9 cellular contexts compared by ENCODE assay signal in genomic region chr21:41411449-41412089, GRCh38. TPM values are rescaled to one million over a fixed set of nuclear protein-coding genes. Genes with fewer than 3 reads are reported as not detected.
DNase-seq lines count a peak whose midpoint lies in the region; ATAC-seq, FAIRE-seq and TF ChIP-seq lines count a peak whose summit lies in the region.
"Had no signal": no experiment of that assay in that cellular context is flagged by ENCODE, and none has a peak within 500 bp of the region (broad histone marks: within the 10 kb centered on the region; RNA-seq: fewer than 3 reads in every experiment).

No MANE protein-coding gene starts in this region.

- H3K27ac ChIP-seq in kidney (ENCODE audit: low read depth in 2 of 2, low read length in 2 of 2), result no peak overlapping the region
- H3K27ac ChIP-seq in neuronal stem cell (replicated peaks; ENCODE audit: low read length), result no peak overlapping the region

- H2BK12ac ChIP-seq in neuronal stem cell (ENCODE audit: low read length), result no peak overlapping the region

- no peak overlapping the region for H3K4ac ChIP-seq in neuronal stem cell (ENCODE audit: low read length)

- FAIRE-seq in GM19239 (lab: Jason Lieb, UNC) (peak; percentile 47), kidney (lab: Jason Lieb, UNC) (no peak)
- FAIRE-seq: colon had no signal

- no peaks in the 10 kb centered on the region for H3K27me3 ChIP-seq in neuronal stem cell (ENCODE audit: control insufficient read depth in 3 of 3, insufficient read depth in 3 of 3, low read depth in 1 of 3, low read length in 3 of 3)

- no peak overlapping the region for H3K18ac ChIP-seq in neuronal stem cell (ENCODE audit: low read length)

- H2BK120ac ChIP-seq in neuronal stem cell (ENCODE audit: low read depth, low read length), result no peak overlapping the region

- no peak overlapping the region for H3K4me2 ChIP-seq in neuronal stem cell (ENCODE audit: insufficient read depth, low read length, poor library complexity, severe bottlenecking)

- H3K27me3 Mint-ChIP-seq in CD14-positive monocyte (ENCODE audit: low read depth in 3 of 3) (peaks cover 0 to 3% (median 2%) of the 10 kb centered on the region in 3 donors), T-helper 17 cell (no peaks in the 10 kb centered on the region)

- H3K4me1 Mint-ChIP-seq in CD14-positive monocyte, result peaks cover 25% of the 10 kb centered on the region
- no peaks in the 10 kb centered on the region for H3K4me1 Mint-ChIP-seq in T-helper 17 cell

- H3K4me3 ChIP-seq in kidney (ENCODE audit: low read length in 2 of 2) (no peak overlapping the region), neuronal stem cell (ENCODE audit: low read length in 2 of 2) (no peak overlapping the region)

- H3K9me3 ChIP-seq in T-helper 17 cell (ENCODE audit: control insufficient read depth, low read length, poor library complexity, severe bottlenecking), result no peaks in the 10 kb centered on the region
- peaks cover 0 to 3% of the 10 kb centered on the region in 2 donors for H3K9me3 ChIP-seq in kidney (ENCODE audit: control insufficient read depth in 1 of 2, low read length in 2 of 2)
- H3K9me3 ChIP-seq in neuronal stem cell (replicated peaks in 1 of 2; ENCODE audit: control insufficient read depth in 2 of 2, insufficient read depth in 1 of 2, low read depth in 1 of 2, low read length in 2 of 2), result no peaks in the 10 kb centered on the region

- H3K27ac Mint-ChIP-seq in CD14-positive monocyte, result peak overlapping the region in 3 of 7 donors; percentile 7 to 49 (median 11)
- H3K27ac Mint-ChIP-seq in T-helper 17 cell, result no peak overlapping the region

- H3K4me1 ChIP-seq in kidney (ENCODE audit: control insufficient read depth in 1 of 2, insufficient read depth in 1 of 2, low read depth in 1 of 2, low read length in 2 of 2) (no peaks in the 10 kb centered on the region), neuronal stem cell (ENCODE audit: control insufficient read depth in 2 of 2, insufficient read depth in 1 of 2, low read depth in 1 of 2, low read length in 2 of 2) (peaks cover 0 to 2% of the 10 kb centered on the region in 2 donors)

- peak; percentile 19 for TF ChIP-seq CTCF in CD14-positive monocyte (IDR thresholded peaks at IDR 0.05)
- TF ChIP-seq CTCF in kidney (IDR thresholded peaks at IDR 0.05; ENCODE audit: borderline replicate concordance, extremely low read depth, insufficient read depth), result peak; percentile 4

- DNase-seq in CD14-positive monocyte (ENCODE audit: low spot score), result no peak
- DNase-seq in GM19239 (ENCODE audit: insufficient read length, low spot score), result no peak
- no peak for DNase-seq in T-helper 17 cell
- DNase-seq in kidney, result no peak
- DNase-seq in neuronal stem cell (ENCODE audit: low spot score), result no peak
- no peak for DNase-seq in pons (ENCODE audit: low spot score)
- no peak for DNase-seq in globus pallidus (ENCODE audit: low spot score)

- H4K8ac ChIP-seq in neuronal stem cell (ENCODE audit: low read depth, low read length), result no peak overlapping the region

- H3K36me3 Mint-ChIP-seq in CD14-positive monocyte, result peaks cover 44 to 47% of the 10 kb centered on the region in 2 donors
- H3K36me3 Mint-ChIP-seq in T-helper 17 cell (ENCODE audit: low read depth), result peaks cover 13% of the 10 kb centered on the region

- H2AK5ac ChIP-seq in neuronal stem cell (ENCODE audit: low read depth, low read length), result no peak overlapping the region

- H4K91ac ChIP-seq in neuronal stem cell (ENCODE audit: low read depth, low read length, poor library complexity), result no peak overlapping the region

- ATAC-seq in T-helper 17 cell (peak; percentile 56), HG03342 (IDR thresholded peaks at IDR 0.05; ENCODE audit: unreplicated experiment) (no peak)

- peaks cover 0 to 2% of the 10 kb centered on the region in 2 donors for H3K36me3 ChIP-seq in kidney (ENCODE audit: control insufficient read depth in 1 of 2, insufficient read depth in 2 of 2, low read length in 2 of 2)
- no peaks in the 10 kb centered on the region for H3K36me3 ChIP-seq in neuronal stem cell (replicated peaks in 1 of 2; ENCODE audit: control insufficient read depth in 2 of 2, insufficient read depth in 2 of 2, low read length in 2 of 2)

- no peak overlapping the region for H2AFZ ChIP-seq in neuronal stem cell (ENCODE audit: low read length)

- no CpG with 5 or more reads among the region's 5 CpGs for WGBS in neuronal stem cell (ENCODE audit: extremely low coverage in 2 of 2, insufficient read length in 2 of 2, insufficient replicate concordance in 1 of 2), 2 donors

- H3K14ac ChIP-seq in neuronal stem cell (ENCODE audit: low read length), result no peak overlapping the region

- no peak overlapping the region for H3K23ac ChIP-seq in neuronal stem cell (ENCODE audit: low read depth, low read length, poor library complexity)

- no peak overlapping the region for H2BK15ac ChIP-seq in neuronal stem cell (ENCODE audit: low read length)

- H3K4me3 Mint-ChIP-seq in CD14-positive monocyte (no peak overlapping the region), T-helper 17 cell (no peak overlapping the region)

- H3K79me1 ChIP-seq in neuronal stem cell (ENCODE audit: low read depth, low read length), result no peaks in the 10 kb centered on the region

- H3K9me3 Mint-ChIP-seq in CD14-positive monocyte, result peaks cover 3 to 18% (median 11%) of the 10 kb centered on the region in 7 donors

- H2BK5ac ChIP-seq in neuronal stem cell (ENCODE audit: low read length), result no peak overlapping the region

- intact Hi-C loops in CD14-positive monocyte (cut with micrococcal nuclease), result no loop called here
- intact Hi-C loops in kidney (cut with DNase I), result no loop called here

- no peak overlapping the region for H3K9ac ChIP-seq in kidney (ENCODE audit: low read length in 2 of 2)
- H3K9ac ChIP-seq in neuronal stem cell (ENCODE audit: low read depth, low read length, poor library complexity), result no peak overlapping the region

RNA-seq across cellular contexts. Expression of gene MX1, which starts 14.5 kb away (rescaled TPM):
- 10 to 100 TPM; 60.5 to 73.3 TPM for polyA plus RNA-seq in CD14-positive monocyte
- 10 to 100 TPM; 58.6 to 75.9 TPM for total RNA-seq in T-helper 17 cell
- 47.4 TPM for total RNA-seq in kidney
- 22.9 TPM for polyA plus RNA-seq in kidney (ENCODE audit: insufficient read depth, low read depth, low replicate concordance)
- polyA plus RNA-seq in neuronal stem cell (2013, experiment 1 of 2), result 0.91 TPM
- 0.75 TPM for polyA plus RNA-seq in neuronal stem cell (2013, experiment 2 of 2)

RNA-seq across cellular contexts. Expression of gene MX2, which starts 49.7 kb away (rescaled TPM):
- polyA plus RNA-seq in CD14-positive monocyte (10 to 100 TPM; 43.1 to 50.3 TPM), kidney (ENCODE audit: insufficient read depth, low read depth, low replicate concordance) (4.3 TPM)
- total RNA-seq in T-helper 17 cell (10 to 100 TPM; 86.4 to 97.2 TPM), kidney (11.7 TPM)
- 3.2 TPM for polyA plus RNA-seq in neuronal stem cell (2013, experiment 1 of 2)
- polyA plus RNA-seq in neuronal stem cell (2013, experiment 2 of 2), result 3.5 TPM
